9 cellular contexts compared by ENCODE assay signal in the genomic region with DNA sequence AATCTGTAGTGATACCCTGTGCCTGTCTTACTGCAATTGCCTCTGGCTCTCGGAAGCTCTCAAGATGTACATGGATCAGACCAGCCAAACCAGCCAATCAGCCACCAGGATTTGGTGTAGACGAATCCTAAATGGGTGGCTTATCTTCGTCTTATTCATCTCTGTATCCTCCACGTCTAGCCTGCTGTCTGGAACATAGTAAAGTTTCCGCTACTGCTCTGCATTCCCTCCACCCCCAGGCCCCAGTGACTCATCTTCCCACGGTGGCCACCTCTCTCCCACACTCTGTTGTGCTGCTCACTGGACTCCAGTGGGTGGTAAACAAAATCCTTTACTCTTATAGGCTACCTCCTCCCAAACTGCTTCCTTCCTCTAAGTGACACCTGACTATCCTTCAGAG.
A peak's percentile ranks its signal among the peaks of the same experiment; 100 is the strongest.
DNase-seq lines count a peak whose midpoint lies in the region; ATAC-seq and TF ChIP-seq lines count a peak whose summit lies in the region.
"Had no signal": no experiment of that assay in that cellular context is flagged by ENCODE, and none has a peak within 500 bp of the region (broad histone marks: within the 10 kb centered on the region; RNA-seq: fewer than 3 reads in every experiment).

No MANE protein-coding gene starts in this region.

- ATAC-seq in HG02973 (IDR thresholded peaks at IDR 0.05; ENCODE audit: unreplicated experiment), result no peak

- TF ChIP-seq CTCF in fibroblast of mammary gland (conservative IDR thresholded peaks at IDR 0.05; ENCODE audit: control insufficient read depth, insufficient read depth, low read depth, low read length) (no peak), GM13977 (IDR thresholded peaks at IDR 0.05; ENCODE audit: extremely low read depth, insufficient read depth, missing control alignments) (no peak)

- H3K4me3 ChIP-seq in fibroblast of mammary gland (ENCODE audit: control insufficient read depth, low read depth, low read length), result no peak overlapping the region
- H3K4me3 ChIP-seq: lower lobe of right lung had no signal

- DNase-seq in HCEC 1CT, result peak; percentile 64
- DNase-seq in activated CD8-positive, alpha-beta memory T cell treated with anti-CD3 and anti-CD28 coated beads for 4 hours (ENCODE audit: low read depth in 2 of 2), result peak; percentile 26 to 27
- DNase-seq in fibroblast of mammary gland (ENCODE audit: low read depth), result peak; percentile 90
- peak; percentile 40 to 53 for DNase-seq in stimulated activated CD4-positive, alpha-beta T cell treated with anti-CD3 and anti-CD28 coated beads, Interleukin-1b, Interleukin-23, amount 100 ng/mL, for 4 hours (ENCODE audit: low read depth in 2 of 2)
- no peak for DNase-seq in NCI-H1694 (lab: John Stamatoyannopoulos, UW)
- no peak for DNase-seq in NCI-H1436 (lab: John Stamatoyannopoulos, UW)
- no peak for DNase-seq in GM13977 (ENCODE audit: low spot score)
- DNase-seq: lower lobe of right lung had no signal

- in situ Hi-C loops in GM13977 (cut with MboI; ENCODE audit: low pct_unique_long_range_greater_than_20kb, low sequenced_read_pairs, unreplicated experiment), result no loop called here

Comparison
In these comparisons a context has a peak if more than half of its experiments do, and no peak if none do; other contexts are left out.
1. DNase-seq: peak in HCEC 1CT (single experiment), activated CD8-positive, alpha-beta memory T cell treated with anti-CD3 and anti-CD28 coated beads for 4 hours (2 of 2), fibroblast of mammary gland (single experiment) and stimulated activated CD4-positive, alpha-beta T cell treated with anti-CD3 and anti-CD28 coated beads, Interleukin-1b, Interleukin-23, amount 100 ng/mL, for 4 hours (2 of 2); none in NCI-H1694 (single experiment), NCI-H1436 (single experiment) and GM13977 (single experiment).